29 cellular contexts compared by ENCODE assay signal in genomic region chr15:66809664-66810063, GRCh38.
"Had no signal": no experiment of that assay in that cellular context is flagged by ENCODE, and none has a peak within 500 bp of the region (broad histone marks: within the 10 kb centered on the region; RNA-seq: fewer than 3 reads in every experiment).

No MANE protein-coding gene starts in this region.

- H3K4me1 Mint-ChIP-seq: activated B cell treated with CpG ODN at 0.5 μM for 24 hours; activated naive CD4-positive, alpha-beta T cell treated with anti-CD3 and anti-CD28 coated beads, Interleukin-2, amount 50 U/mL, for 24 hours; activated naive CD8-positive, alpha-beta T cell treated with anti-CD3 and anti-CD28 coated beads, Interleukin-2, amount 10 ng/mL, durations not matched to agents 7 days and 5 days; activated T-helper 17 cell treated with anti-CD3 and anti-CD28 coated beads, Interleukin-2, amount 50 U/mL, for 72 hours; brain; central memory CD8-positive, alpha-beta T cell; T-helper 17 cell had no signal

- H3K4me3 Mint-ChIP-seq: activated B cell treated with CpG ODN at 0.5 μM for 24 hours; activated CD8-positive, alpha-beta T cell treated with anti-CD3 and anti-CD28 coated beads for 36 hours; activated naive CD4-positive, alpha-beta T cell treated with anti-CD3 and anti-CD28 coated beads, Interleukin-2, amount 50 U/mL, for 24 hours; activated naive CD8-positive, alpha-beta T cell treated with anti-CD3 and anti-CD28 coated beads, Interleukin-2, amount 10 ng/mL, durations not matched to agents 7 days and 5 days; activated T-cell treated with anti-CD3 and anti-CD28 coated beads, Interleukin-2, amount 50 U/mL, for 4 hours; activated T-helper 17 cell treated with anti-CD3 and anti-CD28 coated beads, Interleukin-2, amount 50 U/mL, for 72 hours; brain; central memory CD8-positive, alpha-beta T cell; T-helper 17 cell; T-helper 2 cell treated with Interferon-gamma antibody and Interleukin-4, amounts not matched to agents 5 μg/mL and 100 μg/mL, for 36 hours had no signal

- H3K36me3 Mint-ChIP-seq: activated naive CD4-positive, alpha-beta T cell treated with anti-CD3 and anti-CD28 coated beads, Interleukin-2, amount 50 U/mL, for 24 hours; activated naive CD8-positive, alpha-beta T cell treated with anti-CD3 and anti-CD28 coated beads, Interleukin-2, amount 10 ng/mL, durations not matched to agents 7 days and 5 days; brain had no signal

- ATAC-seq: activated CD4-positive, CD25-positive, alpha-beta regulatory T cell treated with anti-CD3 and anti-CD28 coated beads, Interleukin-2, amount 50 U/mL, for 24 hours; activated CD8-positive, alpha-beta T cell treated with anti-CD3 and anti-CD28 coated beads for 36 hours; activated T-cell treated with anti-CD3 and anti-CD28 coated beads, Interleukin-2, amount 50 U/mL, for 4 hours; activated T-helper 17 cell treated with anti-CD3 and anti-CD28 coated beads, Interleukin-2, amount 50 U/mL, for 72 hours; esophagus mucosa; foreskin keratinocyte; gastrocnemius medialis; heart right ventricle; T-helper 17 cell had no signal

- H3K9me3 ChIP-seq: gastrocnemius medialis had no signal

- H3K36me3 ChIP-seq: ascending aorta, breast epithelium, cardiac muscle cell, gastrocnemius medialis, heart right ventricle, WERI-Rb-1 had no signal

- H3K4me3 ChIP-seq: ascending aorta, breast epithelium, cardiac muscle cell, gastrocnemius medialis, heart right ventricle had no signal

- H3K4me1 ChIP-seq: breast epithelium, foreskin keratinocyte, gastrocnemius medialis had no signal

- DNase-seq: activated B cell treated with CpG ODN at 0.5 μM for 24 hours; activated CD4-positive, alpha-beta T cell treated with anti-CD3 and anti-CD28 coated beads for 48 hours; activated CD4-positive, alpha-beta T cell treated with anti-CD3 and anti-CD28 coated beads, Interleukin-2, amount 50 U/mL, for 1 hour; activated CD4-positive, alpha-beta T cell treated with anti-CD3 and anti-CD28 coated beads, Interleukin-2, amount 50 U/mL, for 48 hours; activated CD8-positive, alpha-beta memory T cell treated with anti-CD3 and anti-CD28 coated beads for 24 hours; activated CD8-positive, alpha-beta T cell treated with anti-CD3 and anti-CD28 coated beads for 36 hours; activated effector memory CD4-positive, alpha-beta T cell treated with Interleukin-2 at 50 U/mL for 16 hours; activated gamma-delta T cell treated with Interleukin-2 at 50 U/mL for 16 hours; activated naive CD4-positive, alpha-beta T cell treated with Interleukin-2 at 50 U/mL for 16 hours; activated naive CD8-positive, alpha-beta T cell treated with anti-CD3 and anti-CD28 coated beads, Interleukin-2, amount 10 ng/mL, durations not matched to agents 7 days and 5 days; activated T-cell treated with anti-CD3 and anti-CD28 coated beads, Interleukin-2, amount 50 U/mL, for 4 hours; effector CD8-positive, alpha-beta T cell; foreskin keratinocyte; gastrocnemius medialis; heart right ventricle; T-helper 1 cell; T-helper 17 cell; T1000; WERI-Rb-1 had no signal

- H3K27ac Mint-ChIP-seq: activated B cell treated with CpG ODN at 0.5 μM for 24 hours; activated CD8-positive, alpha-beta T cell treated with anti-CD3 and anti-CD28 coated beads for 36 hours; activated naive CD4-positive, alpha-beta T cell treated with anti-CD3 and anti-CD28 coated beads, Interleukin-2, amount 50 U/mL, for 24 hours; activated naive CD8-positive, alpha-beta T cell treated with anti-CD3 and anti-CD28 coated beads, Interleukin-2, amount 10 ng/mL, durations not matched to agents 7 days and 5 days; activated T-helper 17 cell treated with anti-CD3 and anti-CD28 coated beads, Interleukin-2, amount 50 U/mL, for 72 hours; brain; T-helper 17 cell; T-helper 2 cell treated with Interferon-gamma antibody and Interleukin-4, amounts not matched to agents 5 μg/mL and 100 μg/mL, for 36 hours had no signal

- H3K27ac ChIP-seq: ascending aorta, breast epithelium, cardiac muscle cell, foreskin keratinocyte, gastrocnemius medialis, heart right ventricle, WERI-Rb-1 had no signal

- H3K9me3 Mint-ChIP-seq: activated CD8-positive, alpha-beta T cell treated with anti-CD3 and anti-CD28 coated beads for 36 hours; activated naive CD4-positive, alpha-beta T cell treated with anti-CD3 and anti-CD28 coated beads, Interleukin-2, amount 50 U/mL, for 24 hours; activated naive CD8-positive, alpha-beta T cell treated with anti-CD3 and anti-CD28 coated beads, Interleukin-2, amount 10 ng/mL, durations not matched to agents 7 days and 5 days; activated T-helper 17 cell treated with anti-CD3 and anti-CD28 coated beads, Interleukin-2, amount 50 U/mL, for 72 hours; central memory CD8-positive, alpha-beta T cell; T-helper 2 cell treated with Interferon-gamma antibody and Interleukin-4, amounts not matched to agents 5 μg/mL and 100 μg/mL, for 36 hours had no signal

- H3K27me3 ChIP-seq: ascending aorta, breast epithelium, cardiac muscle cell, foreskin keratinocyte, gastrocnemius medialis, heart right ventricle had no signal
